Comparison of ENCODE assay signal across 17 cellular contexts in genomic region chr1:202858306-202858705, GRCh38. TPM values are rescaled to one million over a fixed set of nuclear protein-coding genes. Genes with fewer than 3 reads are reported as not detected.
DNase-seq lines count a peak whose midpoint lies in the region; TF ChIP-seq lines count a peak whose summit lies in the region.
"Had no signal": no experiment of that assay in that cellular context is flagged by ENCODE, and none has a peak within 500 bp of the region (broad histone marks: within the 10 kb centered on the region; RNA-seq: fewer than 3 reads in every experiment).

No MANE protein-coding gene starts in this region.

- CTCF ChIA-PET in HEK293 (lab: Yijun Ruan, JAX) = no interaction called here

- TF ChIP-seq CTCF in HEK293 (tag by site-specific recombination; IDR thresholded peaks at IDR 0.05) (no peak), adrenal gland (IDR thresholded peaks at IDR 0.05) (no peak), right atrium auricular region (IDR thresholded peaks at IDR 0.05) (no peak), spleen (IDR thresholded peaks at IDR 0.05 in 8 of 11, conservative IDR thresholded peaks at IDR 0.05 in 3 of 11) (no peak)

- H3K36me3 ChIP-seq in HEK293 (ENCODE audit: control insufficient read depth in 2 of 2, insufficient read depth in 1 of 2, low read length in 2 of 2) (peaks cover 0 to 13% of the 10 kb centered on the region in 2 experiments; a peak in 1 of 3 replicates), adrenal gland (replicated peaks in 1 of 2) (no peaks in the 10 kb centered on the region), right atrium auricular region (no peaks in the 10 kb centered on the region), spleen (no peaks in the 10 kb centered on the region)
- H3K36me3 ChIP-seq: tibial artery had no signal

- no peaks in the 10 kb centered on the region for H3K9me3 ChIP-seq in HEK293 (ENCODE audit: control insufficient read depth, insufficient read depth, low read depth, low read length)
- no peaks in the 10 kb centered on the region for H3K9me3 ChIP-seq in adrenal gland (replicated peaks in 1 of 3)
- no peaks in the 10 kb centered on the region for H3K9me3 ChIP-seq in right atrium auricular region
- H3K9me3 ChIP-seq in spleen = no peaks in the 10 kb centered on the region
- H3K9me3 ChIP-seq: tibial artery had no signal

- TF ChIP-seq POLR2A in adrenal gland (IDR thresholded peaks at IDR 0.05) (no peak), spleen (IDR thresholded peaks at IDR 0.05) (no peak)

- no peak overlapping the region; the same call in 1 of the 2 replicates for H3K27ac ChIP-seq in HEK293 (ENCODE audit: extremely low read depth, low read depth, low read length)
- H3K27ac ChIP-seq in adrenal gland = peak overlapping the region in 2 of 5 donors; percentile 66 to 71
- peak overlapping the region in 1 of 2 donors; percentile 64 for H3K27ac ChIP-seq in right atrium auricular region
- peak overlapping the region in 7 of 8 donors; percentile 14 to 74 (median 55) for H3K27ac ChIP-seq in spleen
- H3K27ac ChIP-seq: KMS-11, tibial artery had no signal

- peaks cover 3% of the 10 kb centered on the region for H3K4me1 ChIP-seq in HEK293 (ENCODE audit: control insufficient read depth, insufficient read depth, low read length)
- peaks cover 0 to 7% of the 10 kb centered on the region in 2 donors for H3K4me1 ChIP-seq in adrenal gland (replicated peaks in 1 of 2)
- H3K4me1 ChIP-seq in right atrium auricular region = peaks cover 0 to 11% of the 10 kb centered on the region in 2 donors
- H3K4me1 ChIP-seq in spleen = peaks cover 6 to 66% (median 30%) of the 10 kb centered on the region in 6 donors

- WGBS in adrenal gland, 4 donors = 54 to 71% (median 62%) methylated on average over 6 of the region's 6 CpGs
- WGBS in spleen, 5 donors = 15 to 37% (median 24%) methylated on average over 6 of the region's 6 CpGs

- POLR2A ChIA-PET in HEK293 (lab: Yijun Ruan, JAX) = no interaction called here

- intact Hi-C loops in adrenal gland (cut with DNase I) (no loop called here), spleen (cut with DNase I; ENCODE audit: low total_unique reads) (no loop called here)

- no peak overlapping the region for H3K4me3 ChIP-seq in HEK293 (ENCODE audit: low read depth, low read length)
- H3K4me3 ChIP-seq in adrenal gland = no peak overlapping the region
- H3K4me3 ChIP-seq in right atrium auricular region = no peak overlapping the region
- no peak overlapping the region for H3K4me3 ChIP-seq in spleen
- H3K4me3 ChIP-seq: tibial artery had no signal

- DNase-seq in adrenal gland (peak in 6 of 7 donors; percentile 30 to 67 (median 51)), right atrium auricular region (ENCODE audit: low spot score) (peak; percentile 82), spleen (no peak), foreskin melanocyte (no peak), NCI-H226 (no peak)
- DNase-seq in activated effector memory CD4-positive, alpha-beta T cell treated with anti-CD3 and anti-CD28 coated beads, Interleukin-2, amount 50 U/mL, for 16 hours = no peak
- no peak for DNase-seq in activated CD4-positive, alpha-beta T cell treated with anti-CD3 and anti-CD28 coated beads, Interleukin-2, amount 50 U/mL, for 48 hours
- DNase-seq: activated effector memory CD4-positive, alpha-beta T cell treated with Interleukin-2 at 50 U/mL for 16 hours; H7; mammary epithelial cell; SHP77 treated with DMSO at 0.1 percent for 48 hours had no signal

- H3K27me3 ChIP-seq in adrenal gland (no peaks in the 10 kb centered on the region), right atrium auricular region (no peaks in the 10 kb centered on the region), spleen (replicated peaks in 1 of 7) (peaks cover 0 to 23% (median 0%) of the 10 kb centered on the region in 7 donors)
- H3K27me3 ChIP-seq: tibial artery had no signal

TF ChIP-seq in HEK293, 187 proteins besides CTCF, POLR2A, EP300 and RAD21:
- peak; percentile 50; the same call in 1 of the 2 replicates for TF ChIP-seq GLIS1 (tag by site-specific recombination; IDR thresholded peaks at IDR 0.05)
- TF ChIP-seq ZNF473 (tag by site-specific recombination; IDR thresholded peaks at IDR 0.05) = no peak

RNA-seq across cellular contexts. Expression of gene RABIF, which starts 30.6 kb away (rescaled TPM):
- total RNA-seq in adrenal gland (10 to 100 TPM in 1 of 8 donors, 1 to 10 TPM in 7; 3.1 to 10.6 (median 6.6) TPM), right atrium auricular region (1 to 10 TPM; 3.0 to 4.3 TPM), spleen (10 to 100 TPM in 3 of 7 donors, 1 to 10 TPM in 4; 8.4 to 11.5 (median 9.2) TPM)
- polyA plus RNA-seq in adrenal gland (1 to 10 TPM; 3.6 to 10.0 (median 3.8) TPM), spleen (1 to 10 TPM; 5.9 to 9.4 (median 7.6) TPM)

RNA-seq across cellular contexts. Expression of gene PCAT6, which starts 47.6 kb away (rescaled TPM):
- 1 to 10 TPM in 4 of 8 donors, under 1 TPM in 1, not detected in 3; 0.69 to 3.5 (median 1.3) TPM for total RNA-seq in adrenal gland
- 1 to 10 TPM; 3.0 to 8.5 (median 5.8) TPM for polyA plus RNA-seq in adrenal gland
- not detected for total RNA-seq in right atrium auricular region
- total RNA-seq in spleen = 1 to 10 TPM in 1 of 7 donors, under 1 TPM in 3, not detected in 3; 0.81 to 1.3 (median 0.84) TPM
- polyA plus RNA-seq in spleen = 1 to 10 TPM; 1.3 to 2.4 (median 1.6) TPM
- total RNA-seq: cerebellum, frontal cortex had no signal
- polyA plus RNA-seq: CD14-positive monocyte had no signal

RNA-seq across cellular contexts. Expression of gene KDM5B, which starts 50.1 kb away (rescaled TPM):
- total RNA-seq in adrenal gland (10 to 100 TPM; 26.8 to 63.5 (median 44.6) TPM), right atrium auricular region (10 to 100 TPM; 14.6 to 18.5 TPM), spleen (10 to 100 TPM; 45.4 to 71.9 (median 59.4) TPM)
- polyA plus RNA-seq in adrenal gland (10 to 100 TPM; 11.7 to 18.2 (median 12.6) TPM), spleen (1 to 10 TPM; 7.7 to 8.9 (median 8.4) TPM)

Comparison
In these comparisons a context has a peak if more than half of its experiments do, and no peak if none do; other contexts are left out.
1. DNase-seq: peak in adrenal gland (6 of 7) and right atrium auricular region (single experiment); none in spleen (single experiment), activated effector memory CD4-positive, alpha-beta T cell treated with anti-CD3 and anti-CD28 coated beads, Interleukin-2, amount 50 U/mL, for 16 hours (single experiment), foreskin melanocyte (single experiment), activated CD4-positive, alpha-beta T cell treated with anti-CD3 and anti-CD28 coated beads, Interleukin-2, amount 50 U/mL, for 48 hours (0 of 2) and NCI-H226 (single experiment).